Comparison of ENCODE assay signal across 1 cellular context in genomic region chr13:44561352-44561751, GRCh38.
TF ChIP-seq lines count a peak whose summit lies in the region.

No MANE protein-coding gene starts in this region.

TF ChIP-seq in IMR-90, 13 proteins besides CTCF, POLR2A, EP300 and RAD21:
- TF ChIP-seq MXI1 (IDR thresholded peaks at IDR 0.05; ENCODE audit: borderline replicate concordance, low read depth, low read length): no peak
- no peak for TF ChIP-seq MAFK (IDR thresholded peaks at IDR 0.05; ENCODE audit: low read depth, low read length)
- TF ChIP-seq SMC3 (IDR thresholded peaks at IDR 0.05; ENCODE audit: low read depth, low read length): no peak
- TF ChIP-seq ELK1 (IDR thresholded peaks at IDR 0.05; ENCODE audit: borderline replicate concordance, low read depth, low read length): no peak
- no peak for TF ChIP-seq USF2 (IDR thresholded peaks at IDR 0.05; ENCODE audit: low read depth, low read length)
- TF ChIP-seq CHD1 (IDR thresholded peaks at IDR 0.05; ENCODE audit: low read depth, low read length): no peak
- TF ChIP-seq MAZ (IDR thresholded peaks at IDR 0.05; ENCODE audit: borderline replicate concordance, low read depth, low read length): no peak
- TF ChIP-seq RCOR1 (IDR thresholded peaks at IDR 0.05; ENCODE audit: insufficient replicate concordance, low read length): no peak
- TF ChIP-seq BHLHE40 (IDR thresholded peaks at IDR 0.05; ENCODE audit: low read depth, low read length): no peak
- no peak for TF ChIP-seq FOS (IDR thresholded peaks at IDR 0.05; ENCODE audit: low read depth, low read length)
- TF ChIP-seq RFX5 (IDR thresholded peaks at IDR 0.05; ENCODE audit: low read depth, low read length): no peak
- TF ChIP-seq NFE2L2 (IDR thresholded peaks at IDR 0.05; ENCODE audit: low read depth, low read length): no peak
- TF ChIP-seq CEBPB (IDR thresholded peaks at IDR 0.05; ENCODE audit: low read depth, low read length): no peak
